ENCODE assay signal across 12 cellular contexts in genomic region chr6:134170844-134171243, GRCh38.
A peak's percentile ranks its signal among the peaks of the same experiment; 100 is the strongest.
DNase-seq lines count a peak whose midpoint lies in the region; ATAC-seq and TF ChIP-seq lines count a peak whose summit lies in the region.
"Had no signal": no experiment of that assay in that cellular context is flagged by ENCODE, and none has a peak within 500 bp of the region (broad histone marks: within the 10 kb centered on the region; RNA-seq: fewer than 3 reads in every experiment).

No MANE protein-coding gene starts in this region.

- H3K9ac ChIP-seq in OCI-LY3 (ENCODE audit: low read length) (no peak overlapping the region), duodenal mucosa (ENCODE audit: low read depth in 1 of 2, low read length in 2 of 2) (peak overlapping the region; percentile 9 to 87)

- H3K9me3 Mint-ChIP-seq in neural crest cell (no peaks in the 10 kb centered on the region), WTC11 (no peaks in the 10 kb centered on the region)

- H3K4me3 ChIP-seq in BE2C (ENCODE audit: low read depth, low read length) (peak overlapping the region; percentile 87), OCI-LY3 (ENCODE audit: low read length) (no peak overlapping the region), duodenal mucosa (ENCODE audit: low read depth in 1 of 2, low read length in 2 of 2) (peak overlapping the region in 1 of 2 donors; percentile 79)

- no peaks in the 10 kb centered on the region for H3K36me3 Mint-ChIP-seq in neural crest cell (ENCODE audit: low read depth)
- H3K36me3 Mint-ChIP-seq in WTC11, result peaks cover 55% of the 10 kb centered on the region

- peaks cover 53% of the 10 kb centered on the region for H4K20me1 ChIP-seq in OCI-LY3 (ENCODE audit: insufficient read depth, low read length)

- H3K27ac ChIP-seq in OCI-LY3 (ENCODE audit: low read length) (no peak overlapping the region), duodenal mucosa (ENCODE audit: low read depth, low read length) (peak overlapping the region; percentile 43)
- H3K27ac ChIP-seq: ascending aorta had no signal

- DNase-seq in BE2C (peak; percentile 53), neural crest cell (ENCODE audit: low read depth, low spot score) (no peak), WTC11 (ENCODE audit: low spot score) (no peak), GM10266 (ENCODE audit: extremely low spot score) (no peak), mesenteric fat pad (ENCODE audit: low spot score) (no peak)
- DNase-seq: DND-41, NCI-H1105 treated with DMSO at 0.1 percent for 48 hours, T-helper 9 cell had no signal

- peaks cover 3% of the 10 kb centered on the region for H3K4me1 ChIP-seq in BE2C
- H3K4me1 ChIP-seq in OCI-LY3 (ENCODE audit: low read length), result peaks cover 24% of the 10 kb centered on the region
- peaks cover 20 to 29% of the 10 kb centered on the region in 2 donors for H3K4me1 ChIP-seq in duodenal mucosa (ENCODE audit: control insufficient read depth in 1 of 2, insufficient read depth in 2 of 2, low read length in 2 of 2)

- H3K9me3 ChIP-seq in BE2C (no peaks in the 10 kb centered on the region), OCI-LY3 (ENCODE audit: insufficient read depth, low read length) (no peaks in the 10 kb centered on the region), duodenal mucosa (ENCODE audit: control insufficient read depth in 1 of 2, low read length in 2 of 2) (peaks cover 0 to 2% of the 10 kb centered on the region in 2 donors)
- H3K9me3 ChIP-seq: ascending aorta had no signal

- CTCF ChIA-PET in WTC11 (lab: Charles Lee), result interaction anchor here (0.8 to 1.3 kb wide), 2 partner anchors 468 to 711 kb away, joined by 3 read pairs; no protein-coding TSS in a partner anchor

- H3K27me3 Mint-ChIP-seq in neural crest cell (ENCODE audit: low read depth), result peaks cover 3% of the 10 kb centered on the region
- peaks cover under 1% of the 10 kb centered on the region; the same call in 1 of the 2 replicates for H3K27me3 Mint-ChIP-seq in WTC11 (ENCODE audit: low read depth)

- H2AFZ ChIP-seq in OCI-LY3 (ENCODE audit: low read depth, low read length), result no peak overlapping the region

- peaks cover 51% of the 10 kb centered on the region for H3K36me3 ChIP-seq in BE2C
- H3K36me3 ChIP-seq in OCI-LY3 (replicated peaks; ENCODE audit: low read depth, low read length), result peaks cover 66% of the 10 kb centered on the region
- peaks cover 49 to 60% of the 10 kb centered on the region in 2 donors for H3K36me3 ChIP-seq in duodenal mucosa (ENCODE audit: control insufficient read depth in 1 of 2, insufficient read depth in 2 of 2, low read length in 2 of 2)

- peak overlapping the region; percentile 79; the same call in 1 of the 2 replicates for H3K4me2 ChIP-seq in OCI-LY3 (ENCODE audit: low read length)

- H3K4me3 Mint-ChIP-seq in neural crest cell (no peak overlapping the region), WTC11 (no peak overlapping the region)

- H3K27me3 ChIP-seq in BE2C (no peaks in the 10 kb centered on the region), OCI-LY3 (ENCODE audit: low read depth, low read length) (no peaks in the 10 kb centered on the region), duodenal mucosa (ENCODE audit: control insufficient read depth in 1 of 2, insufficient read depth in 2 of 2, low read length in 2 of 2) (no peaks in the 10 kb centered on the region)
- H3K27me3 ChIP-seq: ascending aorta had no signal

- H3K79me2 ChIP-seq in OCI-LY3 (ENCODE audit: low read length), result peaks cover 45% of the 10 kb centered on the region

- ATAC-seq in WTC11 (no peak), HG02571 (IDR thresholded peaks at IDR 0.05; ENCODE audit: unreplicated experiment) (no peak)

- H3K27ac Mint-ChIP-seq in neural crest cell (ENCODE audit: unreplicated experiment) (no peak overlapping the region), WTC11 (no peak overlapping the region; the same call in 1 of the 2 replicates)

- POLR2A ChIA-PET in WTC11 (lab: Charles Lee), result no interaction called here

- H3K4me1 Mint-ChIP-seq in neural crest cell, result peaks cover 12% of the 10 kb centered on the region
- H3K4me1 Mint-ChIP-seq in WTC11, result peaks cover 19% of the 10 kb centered on the region

- TF ChIP-seq CTCF in BE2C (IDR thresholded peaks at IDR 0.05; ENCODE audit: low read depth, low read length) (peak; percentile 20; the same call in 1 of the 2 replicates), OCI-LY3 (IDR thresholded peaks at IDR 0.05; ENCODE audit: low read depth, low read length) (no peak), neural crest cell (conservative IDR thresholded peaks at IDR 0.05) (peak; percentile 29), WTC11 (IDR thresholded peaks at IDR 0.05) (no peak), GM10266 (IDR thresholded peaks at IDR 0.05; ENCODE audit: control insufficient read depth, insufficient read depth, low read depth, missing control alignments) (no peak)

TF ChIP-seq in WTC11, 78 proteins besides CTCF, POLR2A, EP300 and RAD21 (continues in another document):
- TF ChIP-seq FOXK1 (CRISPR knock-in tag; IDR thresholded peaks at IDR 0.05) (no peak), STAT6 (CRISPR knock-in tag; conservative IDR thresholded peaks at IDR 0.05; ENCODE audit: low read depth) (no peak), ATF1 (CRISPR knock-in tag; IDR thresholded peaks at IDR 0.05) (no peak)
- TF ChIP-seq, protein P1, sequence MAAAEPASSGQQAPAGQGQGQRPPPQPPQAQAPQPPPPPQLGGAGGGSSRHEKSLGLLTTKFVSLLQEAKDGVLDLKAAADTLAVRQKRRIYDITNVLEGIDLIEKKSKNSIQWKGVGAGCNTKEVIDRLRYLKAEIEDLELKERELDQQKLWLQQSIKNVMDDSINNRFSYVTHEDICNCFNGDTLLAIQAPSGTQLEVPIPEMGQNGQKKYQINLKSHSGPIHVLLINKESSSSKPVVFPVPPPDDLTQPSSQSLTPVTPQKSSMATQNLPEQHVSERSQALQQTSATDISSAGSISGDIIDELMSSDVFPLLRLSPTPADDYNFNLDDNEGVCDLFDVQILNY (CRISPR knock-in tag; IDR thresholded peaks at IDR 0.05), result no peak
- TF ChIP-seq, protein P2, sequence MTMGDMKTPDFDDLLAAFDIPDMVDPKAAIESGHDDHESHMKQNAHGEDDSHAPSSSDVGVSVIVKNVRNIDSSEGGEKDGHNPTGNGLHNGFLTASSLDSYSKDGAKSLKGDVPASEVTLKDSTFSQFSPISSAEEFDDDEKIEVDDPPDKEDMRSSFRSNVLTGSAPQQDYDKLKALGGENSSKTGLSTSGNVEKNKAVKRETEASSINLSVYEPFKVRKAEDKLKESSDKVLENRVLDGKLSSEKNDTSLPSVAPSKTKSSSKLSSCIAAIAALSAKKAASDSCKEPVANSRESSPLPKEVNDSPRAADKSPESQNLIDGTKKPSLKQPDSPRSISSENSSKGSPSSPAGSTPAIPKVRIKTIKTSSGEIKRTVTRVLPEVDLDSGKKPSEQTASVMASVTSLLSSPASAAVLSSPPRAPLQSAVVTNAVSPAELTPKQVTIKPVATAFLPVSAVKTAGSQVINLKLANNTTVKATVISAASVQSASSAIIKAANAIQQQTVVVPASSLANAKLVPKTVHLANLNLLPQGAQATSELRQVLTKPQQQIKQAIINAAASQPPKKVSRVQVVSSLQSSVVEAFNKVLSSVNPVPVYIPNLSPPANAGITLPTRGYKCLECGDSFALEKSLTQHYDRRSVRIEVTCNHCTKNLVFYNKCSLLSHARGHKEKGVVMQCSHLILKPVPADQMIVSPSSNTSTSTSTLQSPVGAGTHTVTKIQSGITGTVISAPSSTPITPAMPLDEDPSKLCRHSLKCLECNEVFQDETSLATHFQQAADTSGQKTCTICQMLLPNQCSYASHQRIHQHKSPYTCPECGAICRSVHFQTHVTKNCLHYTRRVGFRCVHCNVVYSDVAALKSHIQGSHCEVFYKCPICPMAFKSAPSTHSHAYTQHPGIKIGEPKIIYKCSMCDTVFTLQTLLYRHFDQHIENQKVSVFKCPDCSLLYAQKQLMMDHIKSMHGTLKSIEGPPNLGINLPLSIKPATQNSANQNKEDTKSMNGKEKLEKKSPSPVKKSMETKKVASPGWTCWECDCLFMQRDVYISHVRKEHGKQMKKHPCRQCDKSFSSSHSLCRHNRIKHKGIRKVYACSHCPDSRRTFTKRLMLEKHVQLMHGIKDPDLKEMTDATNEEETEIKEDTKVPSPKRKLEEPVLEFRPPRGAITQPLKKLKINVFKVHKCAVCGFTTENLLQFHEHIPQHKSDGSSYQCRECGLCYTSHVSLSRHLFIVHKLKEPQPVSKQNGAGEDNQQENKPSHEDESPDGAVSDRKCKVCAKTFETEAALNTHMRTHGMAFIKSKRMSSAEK (CRISPR knock-in tag; IDR thresholded peaks at IDR 0.05; ENCODE audit: borderline replicate concordance), result no peak

Comparison
In these comparisons a context has a peak if more than half of its experiments do, and no peak if none do; other contexts are left out.
1. CTCF ChIP-seq: peak in BE2C (single experiment) and neural crest cell (single experiment); none in OCI-LY3 (single experiment), WTC11 (single experiment) and GM10266 (single experiment).